19 cellular contexts compared by ENCODE assay signal in the genomic region with DNA sequence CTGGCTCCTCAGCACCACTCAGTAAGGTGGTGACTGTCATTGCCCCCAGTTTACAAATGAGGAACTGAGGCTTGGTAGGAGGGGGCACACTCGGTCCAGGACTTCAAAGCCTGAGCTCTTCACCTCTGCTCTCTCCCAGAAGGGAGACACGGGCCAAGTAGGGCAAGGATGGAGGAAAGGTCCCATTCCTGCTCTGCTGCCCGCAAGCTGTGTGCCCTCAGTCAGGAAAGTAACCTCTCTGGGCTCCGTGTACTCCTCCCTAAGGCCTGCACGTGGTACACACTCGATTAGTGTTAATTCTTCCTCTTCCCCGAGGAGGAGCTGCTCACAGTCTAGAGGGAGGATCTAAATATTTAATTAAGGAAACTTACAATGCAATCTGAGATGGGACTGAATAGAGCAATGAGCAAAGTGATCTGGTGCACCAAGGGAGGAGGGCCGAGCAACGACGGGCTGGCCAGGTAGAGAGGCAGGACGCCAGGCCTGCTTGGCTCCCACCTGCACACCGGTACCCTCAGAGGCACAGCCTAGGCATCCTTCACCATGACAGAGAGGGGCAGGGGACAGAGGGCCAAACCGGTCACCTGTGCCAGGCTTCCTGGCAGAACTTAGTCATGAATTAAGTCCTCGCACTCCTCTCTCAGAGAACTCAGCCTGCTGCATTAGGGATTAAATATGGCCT.
"Had no signal": no experiment of that assay in that cellular context is flagged by ENCODE, and none has a peak within 500 bp of the region (broad histone marks: within the 10 kb centered on the region; RNA-seq: fewer than 3 reads in every experiment).

No MANE protein-coding gene starts in this region.

- H3K9me3 ChIP-seq: heart right ventricle, tibial artery had no signal

- ATAC-seq: activated naive CD8-positive, alpha-beta T cell treated with anti-CD3 and anti-CD28 coated beads, Interleukin-2, amount 50 U/mL, for 24 hours; heart right ventricle; left lobe of liver; stimulated activated naive CD8-positive, alpha-beta T cell treated with anti-CD3 and anti-CD28 coated beads, Interleukin-15, amount 100 ng/mL, for 72 hours; T-cell had no signal

- H3K9me3 Mint-ChIP-seq: activated CD4-positive, alpha-beta T cell treated with anti-CD3 and anti-CD28 coated beads, Interleukin-2, amount 10 ng/mL, durations not matched to agents 7 days and 5 days; activated naive CD8-positive, alpha-beta T cell treated with anti-CD3 and anti-CD28 coated beads, Interleukin-2, amount 50 U/mL, for 24 hours; mesothelial cell of epicardium; natural killer cell treated with Interleukin-12 subunit alpha and Interleukin-12 subunit beta and Interleukin-15 and Interleukin-18, amount 100 ng/mL, for 72 hours; stimulated activated naive CD8-positive, alpha-beta T cell treated with anti-CD3 and anti-CD28 coated beads, Interleukin-15, amount 100 ng/mL, for 72 hours; T-cell; T-helper 2 cell treated with Interferon-gamma antibody and Interleukin-4, amounts not matched to agents 5 μg/mL and 100 μg/mL, for 36 hours had no signal

- H3K4me3 Mint-ChIP-seq: activated CD4-positive, alpha-beta T cell treated with anti-CD3 and anti-CD28 coated beads, Interleukin-2, amount 10 ng/mL, durations not matched to agents 7 days and 5 days; activated naive CD8-positive, alpha-beta T cell treated with anti-CD3 and anti-CD28 coated beads, Interleukin-2, amount 50 U/mL, for 24 hours; mesothelial cell of epicardium; natural killer cell treated with Interleukin-12 subunit alpha and Interleukin-12 subunit beta and Interleukin-15 and Interleukin-18, amount 100 ng/mL, for 72 hours; stimulated activated naive CD8-positive, alpha-beta T cell treated with anti-CD3 and anti-CD28 coated beads, Interleukin-15, amount 100 ng/mL, for 72 hours; T-cell; T-helper 2 cell treated with Interferon-gamma antibody and Interleukin-4, amounts not matched to agents 5 μg/mL and 100 μg/mL, for 36 hours had no signal

- H3K27me3 Mint-ChIP-seq: activated naive CD8-positive, alpha-beta T cell treated with anti-CD3 and anti-CD28 coated beads, Interleukin-2, amount 50 U/mL, for 24 hours; stimulated activated naive CD8-positive, alpha-beta T cell treated with anti-CD3 and anti-CD28 coated beads, Interleukin-15, amount 100 ng/mL, for 72 hours had no signal

- H3K27ac Mint-ChIP-seq: activated CD4-positive, alpha-beta T cell treated with anti-CD3 and anti-CD28 coated beads, Interleukin-2, amount 10 ng/mL, durations not matched to agents 7 days and 5 days; activated naive CD8-positive, alpha-beta T cell treated with anti-CD3 and anti-CD28 coated beads, Interleukin-2, amount 50 U/mL, for 24 hours; mesothelial cell of epicardium; natural killer cell treated with Interleukin-12 subunit alpha and Interleukin-12 subunit beta and Interleukin-15 and Interleukin-18, amount 100 ng/mL, for 72 hours; stimulated activated naive CD8-positive, alpha-beta T cell treated with anti-CD3 and anti-CD28 coated beads, Interleukin-15, amount 100 ng/mL, for 72 hours; T-cell; T-helper 2 cell treated with Interferon-gamma antibody and Interleukin-4, amounts not matched to agents 5 μg/mL and 100 μg/mL, for 36 hours had no signal

- H3K4me1 ChIP-seq: heart right ventricle, tibial artery had no signal

- H3K4me1 Mint-ChIP-seq: activated CD4-positive, alpha-beta T cell treated with anti-CD3 and anti-CD28 coated beads, Interleukin-2, amount 10 ng/mL, durations not matched to agents 7 days and 5 days; activated naive CD8-positive, alpha-beta T cell treated with anti-CD3 and anti-CD28 coated beads, Interleukin-2, amount 50 U/mL, for 24 hours; mesothelial cell of epicardium; stimulated activated naive CD8-positive, alpha-beta T cell treated with anti-CD3 and anti-CD28 coated beads, Interleukin-15, amount 100 ng/mL, for 72 hours; T-cell had no signal

- H3K36me3 ChIP-seq: heart right ventricle, tibial artery, WERI-Rb-1 had no signal

- DNase-seq: activated CD4-positive, alpha-beta T cell treated with anti-CD3 and anti-CD28 coated beads, Interleukin-2, amount 10 ng/mL, durations not matched to agents 7 days and 5 days; activated CD4-positive, CD25-positive, alpha-beta regulatory T cell treated with anti-CD3 and anti-CD28 coated beads, Interleukin-2, amount 50 U/mL, for 72 hours; activated naive CD4-positive, alpha-beta T cell treated with anti-CD3 and anti-CD28 coated beads, Interleukin-2, amount 50 U/mL, for 16 hours; activated naive CD8-positive, alpha-beta T cell treated with anti-CD3 and anti-CD28 coated beads, Interleukin-2, amount 50 U/mL, for 24 hours; activated T-cell treated with anti-CD3 and anti-CD28 coated beads, Interleukin-2, amount 50 U/mL, for 1 hour; heart right ventricle; islet precursor cell; mammary epithelial cell; nucleus accumbens; stimulated activated CD4-positive, alpha-beta T cell treated with anti-CD3 and anti-CD28 coated beads, Interleukin-4, amount 100 ng/mL, for 4 hours; stimulated activated naive CD8-positive, alpha-beta T cell treated with anti-CD3 and anti-CD28 coated beads, Interleukin-15, amount 100 ng/mL, for 72 hours; T-cell; WERI-Rb-1 had no signal

- H3K4me3 ChIP-seq: heart right ventricle, tibial artery had no signal

- H3K36me3 Mint-ChIP-seq: mesothelial cell of epicardium; natural killer cell treated with Interleukin-12 subunit alpha and Interleukin-12 subunit beta and Interleukin-15 and Interleukin-18, amount 100 ng/mL, for 72 hours; T-cell had no signal

- H3K27ac ChIP-seq: epithelial cell of prostate, heart right ventricle, tibial artery, WERI-Rb-1 had no signal
